In the genomic region with DNA sequence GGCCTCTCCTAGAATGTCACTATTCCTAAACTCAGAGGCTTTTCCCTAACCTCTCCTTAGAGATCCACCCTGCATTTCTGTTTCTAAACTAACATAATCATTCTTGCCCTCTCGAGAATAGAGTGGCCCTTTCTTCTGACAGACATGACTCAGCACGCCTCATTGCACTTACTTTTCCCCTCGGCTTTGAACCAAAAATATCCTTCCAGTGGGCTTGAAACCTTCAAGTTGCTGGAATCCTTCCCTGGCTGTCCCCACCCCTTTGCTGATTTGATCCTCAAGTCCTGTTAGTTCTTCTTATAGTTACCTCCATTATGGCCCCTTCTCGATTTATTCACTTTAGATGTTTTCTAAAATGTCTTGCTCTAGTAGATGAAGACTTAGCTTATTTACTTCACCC, we compare ENCODE assay signal across 16 cellular contexts.
A peak's percentile ranks its signal among the peaks of the same experiment; 100 is the strongest.
DNase-seq lines count a peak whose midpoint lies in the region; TF ChIP-seq lines count a peak whose summit lies in the region.
"Had no signal": no experiment of that assay in that cellular context is flagged by ENCODE, and none has a peak within 500 bp of the region (broad histone marks: within the 10 kb centered on the region; RNA-seq: fewer than 3 reads in every experiment).

No MANE protein-coding gene starts in this region.

- H3K9me3 Mint-ChIP-seq in nephron (peaks cover 5% of the 10 kb centered on the region), immature natural killer cell (peaks cover 0 to 2% (median 0%) of the 10 kb centered on the region in 6 donors)
- H3K9me3 Mint-ChIP-seq: activated T-cell treated with anti-CD3 and anti-CD28 coated beads, Interleukin-2, amount 50 U/mL, for 24 hours had no signal

- H3K9me3 ChIP-seq in effector memory CD4-positive, alpha-beta T cell (ENCODE audit: control insufficient read depth, low read length): no peaks in the 10 kb centered on the region
- H3K9me3 ChIP-seq: lower lobe of right lung had no signal

- DNase-seq in M059J (ENCODE audit: low read depth) (peak; percentile 18), epithelial cell of esophagus (ENCODE audit: low read depth) (peak; percentile 44), lower leg skin (ENCODE audit: low spot score in 2 of 2) (no peak), NCI-H187 treated with DMSO at 0.1 percent for 48 hours (lab: John Stamatoyannopoulos, UW) (no peak), immature natural killer cell (no peak)
- no peak for DNase-seq in effector memory CD4-positive, alpha-beta T cell
- DNase-seq: activated CD4-positive, alpha-beta T cell treated with anti-CD3 and anti-CD28 coated beads for 4 hours; activated T-cell treated with anti-CD3 and anti-CD28 coated beads, Interleukin-2, amount 50 U/mL, for 24 hours; hypothalamus; lower lobe of right lung; NCI-H1092; NCI-H446; stimulated activated CD4-positive, alpha-beta T cell treated with anti-CD3 and anti-CD28 coated beads, Interleukin-12 subunit alpha, Interleukin-12 subunit beta, amount 100 ng/mL, for 4 hours; T-helper 17 cell had no signal

- H3K4me1 Mint-ChIP-seq in nephron (peaks cover 35% of the 10 kb centered on the region), immature natural killer cell (no peaks in the 10 kb centered on the region)

- 53 to 57% methylated on average over 4 of the region's 4 CpGs for WGBS in lower leg skin, 2 donors

- peaks cover 36% of the 10 kb centered on the region for H3K4me1 ChIP-seq in ACC112 (ENCODE audit: control insufficient read depth, insufficient read depth, low read length, unreplicated experiment)
- H3K4me1 ChIP-seq in effector memory CD4-positive, alpha-beta T cell (ENCODE audit: control insufficient read depth, insufficient read depth, low read length, poor library complexity, severe bottlenecking): no peaks in the 10 kb centered on the region

- H3K27me3 ChIP-seq in ACC112 (ENCODE audit: insufficient read depth, low read length): no peaks in the 10 kb centered on the region
- no peaks in the 10 kb centered on the region for H3K27me3 ChIP-seq in effector memory CD4-positive, alpha-beta T cell (replicated peaks; ENCODE audit: control insufficient read depth, insufficient read depth, low read length, poor library complexity, severe bottlenecking)

- H3K36me3 ChIP-seq in ACC112 (ENCODE audit: insufficient read depth, low read length): no peaks in the 10 kb centered on the region
- no peaks in the 10 kb centered on the region for H3K36me3 ChIP-seq in effector memory CD4-positive, alpha-beta T cell (ENCODE audit: control insufficient read depth, insufficient read depth, low read length)
- H3K36me3 ChIP-seq: lower lobe of right lung had no signal

- no peak for TF ChIP-seq CTCF in epithelial cell of esophagus (IDR thresholded peaks at IDR 0.05; ENCODE audit: insufficient read depth, low read depth, low read length, missing control alignments)
- no peak for TF ChIP-seq CTCF in nephron (IDR thresholded peaks at IDR 0.05; ENCODE audit: unreplicated experiment in 3 of 3)
- no peak for TF ChIP-seq CTCF in lower leg skin (IDR thresholded peaks at IDR 0.05)

- H3K4me3 ChIP-seq in ACC112 (ENCODE audit: low read depth, low read length) (0 out of 2 replicates have a peak overlapping the region, but pooled peaks have one; percentile 8), epithelial cell of esophagus (ENCODE audit: low read length) (no peak overlapping the region), lower leg skin (ENCODE audit: low read depth, poor library complexity, severe bottlenecking) (no peak overlapping the region)
- no peak overlapping the region for H3K4me3 ChIP-seq in effector memory CD4-positive, alpha-beta T cell (ENCODE audit: insufficient read depth, low read depth, low read length, poor library complexity, severe bottlenecking)
- H3K4me3 ChIP-seq: lower lobe of right lung had no signal

- H3K27me3 Mint-ChIP-seq in nephron (ENCODE audit: low read depth): no peaks in the 10 kb centered on the region
- H3K27me3 Mint-ChIP-seq in immature natural killer cell (ENCODE audit: low read depth in 3 of 3): peaks cover 0 to 15% (median 2%) of the 10 kb centered on the region in 3 donors

- no peak for TF ChIP-seq POLR2A in lower leg skin (IDR thresholded peaks at IDR 0.05)

- H2AFZ ChIP-seq in ACC112 (ENCODE audit: low read length, unreplicated experiment): peak overlapping the region; percentile 68

- H3K36me3 Mint-ChIP-seq in nephron (ENCODE audit: low read depth) (peaks cover 7% of the 10 kb centered on the region), immature natural killer cell (no peaks in the 10 kb centered on the region)

- H3K79me2 ChIP-seq in ACC112 (ENCODE audit: control insufficient read depth, insufficient read depth, low read length, unreplicated experiment): no peaks in the 10 kb centered on the region

- H3K27ac ChIP-seq in ACC112 (ENCODE audit: low read depth, low read length): peak overlapping the region; percentile 65
- no peak overlapping the region for H3K27ac ChIP-seq in effector memory CD4-positive, alpha-beta T cell (ENCODE audit: insufficient read depth, low read length, poor library complexity, severe bottlenecking)
- H3K27ac ChIP-seq: lower lobe of right lung had no signal

- H3K27ac Mint-ChIP-seq in nephron: peak overlapping the region in 2 of 3 experiments; percentile 6 to 47
- no peak overlapping the region for H3K27ac Mint-ChIP-seq in immature natural killer cell
- H3K27ac Mint-ChIP-seq: activated T-cell treated with anti-CD3 and anti-CD28 coated beads, Interleukin-2, amount 50 U/mL, for 24 hours; T-helper 17 cell had no signal

- no peak overlapping the region for H3K4me3 Mint-ChIP-seq in nephron
- H3K4me3 Mint-ChIP-seq in immature natural killer cell: no peak overlapping the region
- H3K4me3 Mint-ChIP-seq: activated T-cell treated with anti-CD3 and anti-CD28 coated beads, Interleukin-2, amount 50 U/mL, for 24 hours; T-helper 17 cell had no signal

- intact Hi-C loops in lower leg skin (cut with DNase I; ENCODE audit: low total_unique reads): no loop called here

Comparison
In these comparisons a context has a peak if more than half of its experiments do, and no peak if none do; other contexts are left out.
1. DNase-seq: peak in M059J (single experiment) and epithelial cell of esophagus (single experiment); none in lower leg skin (0 of 2), NCI-H187 treated with DMSO at 0.1 percent for 48 hours (single experiment), immature natural killer cell (0 of 3) and effector memory CD4-positive, alpha-beta T cell (0 of 3).
2. H3K27ac Mint-ChIP-seq: peak in nephron (2 of 3); none in immature natural killer cell (0 of 6).